In the genomic region with DNA sequence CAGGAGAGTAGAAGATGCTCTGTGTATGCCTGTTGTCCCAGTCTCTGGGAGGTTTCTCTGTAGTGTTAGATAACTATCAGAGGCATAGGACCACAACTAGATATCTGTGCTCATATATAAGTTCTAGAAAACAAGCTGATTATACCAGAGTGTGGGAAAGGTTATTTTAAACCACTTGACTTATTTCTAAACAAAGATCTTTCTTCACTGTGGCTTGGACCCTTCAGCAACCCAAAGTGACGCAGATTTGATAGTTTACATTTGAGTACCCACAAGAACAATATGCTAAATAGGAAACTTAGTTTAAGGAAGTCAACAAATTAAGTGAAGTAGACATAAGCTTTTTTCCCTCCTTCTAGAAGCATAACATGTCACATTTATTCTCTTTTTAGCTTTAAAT, we compare ENCODE assay signal across 24 cellular contexts.
"Had no signal": no experiment of that assay in that cellular context is flagged by ENCODE, and none has a peak within 500 bp of the region (broad histone marks: within the 10 kb centered on the region; RNA-seq: fewer than 3 reads in every experiment).

No MANE protein-coding gene starts in this region.

- H3K9me3 ChIP-seq: gastrocnemius medialis, left lung, ovary, stomach, tibial artery had no signal

- H3K27me3 ChIP-seq: dorsolateral prefrontal cortex, gastrocnemius medialis, left lung, ovary, stomach, tibial artery had no signal

- DNase-seq: dorsolateral prefrontal cortex; effector CD4-positive, alpha-beta T cell; foreskin fibroblast; gastrocnemius medialis; head of caudate nucleus; left cardiac atrium; left lung; mesendoderm; midbrain; naive thymus-derived CD4-positive, alpha-beta T cell; nephron progenitor cell; nucleus accumbens; ovary; stimulated activated CD4-positive, alpha-beta T cell treated with anti-CD3 and anti-CD28 coated beads, Interleukin-12 subunit alpha, Interleukin-12 subunit beta, amount 100 ng/mL, for 4 hours; stimulated activated CD4-positive, alpha-beta T cell treated with anti-CD3 and anti-CD28 coated beads, Interleukin-1b, Interleukin-23, amount 100 ng/mL, for 48 hours; stimulated activated CD4-positive, alpha-beta T cell treated with anti-CD3 and anti-CD28 coated beads, Interleukin-4, amount 100 ng/mL, for 1 hour; stimulated activated CD8-positive, alpha-beta memory T cell treated with anti-CD3 and anti-CD28 coated beads, Interleukin-4, amount 100 ng/mL, for 48 hours; stimulated activated naive CD4-positive, alpha-beta T cell treated with Interleukin-2 at 50 U/mL for 16 hours; stomach; tibial artery had no signal

- H3K27ac Mint-ChIP-seq: naive thymus-derived CD4-positive, alpha-beta T cell; progenitor cell of endocrine pancreas; type B pancreatic cell had no signal

- H3K9me3 Mint-ChIP-seq: naive thymus-derived CD4-positive, alpha-beta T cell; nephron progenitor cell; type B pancreatic cell had no signal

- H3K4me1 ChIP-seq: gastrocnemius medialis, left lung, stomach, tibial artery had no signal

- H3K4me3 ChIP-seq: dorsolateral prefrontal cortex, gastrocnemius medialis, left lung, ovary, smooth muscle cell, stomach, tibial artery had no signal

- H3K36me3 ChIP-seq: ovary had no signal

- H3K4me3 Mint-ChIP-seq: naive thymus-derived CD4-positive, alpha-beta T cell; nephron progenitor cell; type B pancreatic cell had no signal

- H3K27ac ChIP-seq: dorsolateral prefrontal cortex, gastrocnemius medialis, left lung, ovary, stomach, tibial artery had no signal

- H3K27me3 Mint-ChIP-seq: naive thymus-derived CD4-positive, alpha-beta T cell; progenitor cell of endocrine pancreas; type B pancreatic cell had no signal

- H3K4me2 ChIP-seq: smooth muscle cell had no signal

- ATAC-seq: gastrocnemius medialis; left cardiac atrium; left lung; naive thymus-derived CD4-positive, alpha-beta T cell; sciatic nerve had no signal
